Comparison of ENCODE assay signal across 1 cellular context in the genomic region with DNA sequence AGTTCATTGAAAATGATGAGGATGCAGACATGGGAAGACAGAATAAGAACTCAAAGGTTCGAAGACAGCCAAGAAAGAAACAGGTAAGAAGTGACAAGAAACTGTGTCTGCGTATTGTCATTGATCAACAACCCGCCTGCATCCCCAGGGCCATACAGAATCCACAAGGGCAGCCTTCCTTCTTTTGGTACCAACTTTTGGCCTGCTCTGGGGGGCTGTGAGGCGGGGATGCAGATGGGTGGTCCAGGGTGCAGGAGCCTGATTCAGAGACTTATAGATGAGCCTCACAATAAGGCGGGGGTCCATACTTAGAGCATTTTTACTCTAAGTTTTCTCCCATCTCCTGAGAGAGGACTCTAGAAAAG.
TF ChIP-seq lines count a peak whose summit lies in the region.

No MANE protein-coding gene starts in this region.

TF ChIP-seq in SK-N-SH, 30 proteins besides CTCF, POLR2A, EP300 and RAD21 (continued from another document):
- TF ChIP-seq, protein P1, sequence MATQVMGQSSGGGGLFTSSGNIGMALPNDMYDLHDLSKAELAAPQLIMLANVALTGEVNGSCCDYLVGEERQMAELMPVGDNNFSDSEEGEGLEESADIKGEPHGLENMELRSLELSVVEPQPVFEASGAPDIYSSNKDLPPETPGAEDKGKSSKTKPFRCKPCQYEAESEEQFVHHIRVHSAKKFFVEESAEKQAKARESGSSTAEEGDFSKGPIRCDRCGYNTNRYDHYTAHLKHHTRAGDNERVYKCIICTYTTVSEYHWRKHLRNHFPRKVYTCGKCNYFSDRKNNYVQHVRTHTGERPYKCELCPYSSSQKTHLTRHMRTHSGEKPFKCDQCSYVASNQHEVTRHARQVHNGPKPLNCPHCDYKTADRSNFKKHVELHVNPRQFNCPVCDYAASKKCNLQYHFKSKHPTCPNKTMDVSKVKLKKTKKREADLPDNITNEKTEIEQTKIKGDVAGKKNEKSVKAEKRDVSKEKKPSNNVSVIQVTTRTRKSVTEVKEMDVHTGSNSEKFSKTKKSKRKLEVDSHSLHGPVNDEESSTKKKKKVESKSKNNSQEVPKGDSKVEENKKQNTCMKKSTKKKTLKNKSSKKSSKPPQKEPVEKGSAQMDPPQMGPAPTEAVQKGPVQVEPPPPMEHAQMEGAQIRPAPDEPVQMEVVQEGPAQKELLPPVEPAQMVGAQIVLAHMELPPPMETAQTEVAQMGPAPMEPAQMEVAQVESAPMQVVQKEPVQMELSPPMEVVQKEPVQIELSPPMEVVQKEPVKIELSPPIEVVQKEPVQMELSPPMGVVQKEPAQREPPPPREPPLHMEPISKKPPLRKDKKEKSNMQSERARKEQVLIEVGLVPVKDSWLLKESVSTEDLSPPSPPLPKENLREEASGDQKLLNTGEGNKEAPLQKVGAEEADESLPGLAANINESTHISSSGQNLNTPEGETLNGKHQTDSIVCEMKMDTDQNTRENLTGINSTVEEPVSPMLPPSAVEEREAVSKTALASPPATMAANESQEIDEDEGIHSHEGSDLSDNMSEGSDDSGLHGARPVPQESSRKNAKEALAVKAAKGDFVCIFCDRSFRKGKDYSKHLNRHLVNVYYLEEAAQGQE (IDR thresholded peaks at IDR 0.05; ENCODE audit: low read depth, low read length), result no peak
- no peak for TF ChIP-seq MEF2A (IDR thresholded peaks at IDR 0.05; ENCODE audit: borderline replicate concordance, low read depth)
- TF ChIP-seq MXI1 (IDR thresholded peaks at IDR 0.05; ENCODE audit: low read depth, low read length), result no peak
TF ChIP-seq in SK-N-SH: peak in this region for 0.
